ENCODE assay signal across 27 cellular contexts in the genomic region with DNA sequence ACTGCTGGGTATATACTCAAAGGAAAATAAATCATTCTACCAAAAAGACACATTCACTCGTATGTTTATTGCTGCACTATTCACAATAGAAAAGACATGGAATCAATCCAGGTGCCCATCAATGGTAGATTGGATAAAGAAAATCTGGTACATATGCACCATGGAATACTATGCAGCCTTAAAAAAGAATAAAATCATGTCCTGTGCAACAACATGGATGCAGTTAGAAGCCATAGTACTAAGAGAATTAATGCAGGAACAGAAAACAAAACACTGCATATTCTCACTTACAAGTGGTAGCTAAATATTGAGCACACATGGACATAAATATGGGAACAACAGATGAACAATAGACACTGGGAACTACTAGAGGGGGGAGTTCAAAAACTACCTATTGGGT.
"Had no signal": no experiment of that assay in that cellular context is flagged by ENCODE, and none has a peak within 500 bp of the region (broad histone marks: within the 10 kb centered on the region; RNA-seq: fewer than 3 reads in every experiment).

No MANE protein-coding gene starts in this region.

- DNase-seq: hypothalamus; immature natural killer cell; kidney; left colon; left lung; lower lobe of right lung; mammary epithelial cell; mesendoderm; naive thymus-derived CD4-positive, alpha-beta T cell; ovary; right lobe of liver; stimulated activated CD4-positive, alpha-beta T cell treated with anti-CD3 and anti-CD28 coated beads, Interleukin-12 subunit alpha, Interleukin-12 subunit beta, amount 100 ng/mL, for 4 hours; stimulated activated CD4-positive, alpha-beta T cell treated with anti-CD3 and anti-CD28 coated beads, Interleukin-15, amount 100 ng/mL, for 24 hours; stimulated activated CD4-positive, alpha-beta T cell treated with anti-CD3 and anti-CD28 coated beads, Interleukin-2, amount 100 ng/mL, for 24 hours; stimulated activated CD4-positive, alpha-beta T cell treated with anti-CD3 and anti-CD28 coated beads, Interleukin-4, amount 100 ng/mL, for 1 hour; stimulated activated naive CD4-positive, alpha-beta T cell; tibial artery; uterus had no signal

- H3K4me3 Mint-ChIP-seq: immature natural killer cell; mesothelial cell of epicardium; naive thymus-derived CD4-positive, alpha-beta T cell; natural killer cell treated with Interleukin-12 subunit alpha and Interleukin-12 subunit beta and Interleukin-15 and Interleukin-18, amount 100 ng/mL, for 72 hours; stimulated activated effector memory CD8-positive, alpha-beta T cell treated with anti-CD3 and anti-CD28 coated beads, Interleukin-12 subunit alpha, Interleukin-12 subunit beta, amount 100 ng/mL, for 72 hours; stimulated activated naive CD8-positive, alpha-beta T cell treated with anti-CD3 and anti-CD28 coated beads, Interleukin-15, Interleukin-2, amounts not matched to agents 100 ng/mL and 50 ng/mL, for 24 hours; type B pancreatic cell had no signal

- H3K27ac ChIP-seq: left lung, lower lobe of right lung, ovary, right atrium auricular region, right lobe of liver, suprapubic skin, thoracic aorta, tibial artery, uterus had no signal

- H3K36me3 ChIP-seq: left lung, lower lobe of right lung, ovary, right atrium auricular region, right lobe of liver, suprapubic skin, thoracic aorta, tibial artery, uterus had no signal

- H3K4me1 ChIP-seq: uterus had no signal

- H3K27me3 ChIP-seq: left lung, ovary, right atrium auricular region, right lobe of liver, suprapubic skin, tibial artery, uterus had no signal

- H3K9me3 ChIP-seq: left lung, lower lobe of right lung, ovary, right atrium auricular region, right lobe of liver, suprapubic skin, thoracic aorta, tibial artery, uterus had no signal

- ATAC-seq: left colon; lower lobe of right lung; naive thymus-derived CD4-positive, alpha-beta T cell; natural killer cell treated with Interleukin-12 subunit alpha and Interleukin-12 subunit beta and Interleukin-15 and Interleukin-18, amount 100 ng/mL, for 72 hours; right lobe of liver; stimulated activated effector memory CD8-positive, alpha-beta T cell treated with anti-CD3 and anti-CD28 coated beads, Interleukin-12 subunit alpha, Interleukin-12 subunit beta, amount 100 ng/mL, for 72 hours had no signal

- H3K4me3 ChIP-seq: left lung, lower lobe of right lung, ovary, right atrium auricular region, right lobe of liver, suprapubic skin, thoracic aorta, tibial artery, uterus had no signal

- H3K9me3 Mint-ChIP-seq: immature natural killer cell; mesothelial cell of epicardium; natural killer cell treated with Interleukin-12 subunit alpha and Interleukin-12 subunit beta and Interleukin-15 and Interleukin-18, amount 100 ng/mL, for 72 hours; stimulated activated effector memory CD8-positive, alpha-beta T cell treated with anti-CD3 and anti-CD28 coated beads, Interleukin-12 subunit alpha, Interleukin-12 subunit beta, amount 100 ng/mL, for 72 hours; type B pancreatic cell had no signal

- H3K36me3 Mint-ChIP-seq: immature natural killer cell; mesothelial cell of epicardium; natural killer cell treated with Interleukin-12 subunit alpha and Interleukin-12 subunit beta and Interleukin-15 and Interleukin-18, amount 100 ng/mL, for 72 hours; stimulated activated effector memory CD8-positive, alpha-beta T cell treated with anti-CD3 and anti-CD28 coated beads, Interleukin-12 subunit alpha, Interleukin-12 subunit beta, amount 100 ng/mL, for 72 hours; type B pancreatic cell had no signal

- H3K27me3 Mint-ChIP-seq: naive thymus-derived CD4-positive, alpha-beta T cell; natural killer cell treated with Interleukin-12 subunit alpha and Interleukin-12 subunit beta and Interleukin-15 and Interleukin-18, amount 100 ng/mL, for 72 hours; stimulated activated naive CD8-positive, alpha-beta T cell treated with anti-CD3 and anti-CD28 coated beads, Interleukin-15, Interleukin-2, amounts not matched to agents 100 ng/mL and 50 ng/mL, for 24 hours; type B pancreatic cell had no signal

- H3K27ac Mint-ChIP-seq: immature natural killer cell; mesothelial cell of epicardium; natural killer cell treated with Interleukin-12 subunit alpha and Interleukin-12 subunit beta and Interleukin-15 and Interleukin-18, amount 100 ng/mL, for 72 hours; progenitor cell of endocrine pancreas; stimulated activated effector memory CD8-positive, alpha-beta T cell treated with anti-CD3 and anti-CD28 coated beads, Interleukin-12 subunit alpha, Interleukin-12 subunit beta, amount 100 ng/mL, for 72 hours; stimulated activated naive CD8-positive, alpha-beta T cell treated with anti-CD3 and anti-CD28 coated beads, Interleukin-15, Interleukin-2, amounts not matched to agents 100 ng/mL and 50 ng/mL, for 24 hours; type B pancreatic cell had no signal
